Comparison of ENCODE assay signal across 9 cellular contexts in genomic region chr2:100730290-100730868, GRCh38.
A peak's percentile ranks its signal among the peaks of the same experiment; 100 is the strongest.
DNase-seq lines count a peak whose midpoint lies in the region; FAIRE-seq and TF ChIP-seq lines count a peak whose summit lies in the region.
"Had no signal": no experiment of that assay in that cellular context is flagged by ENCODE, and none has a peak within 500 bp of the region (broad histone marks: within the 10 kb centered on the region; RNA-seq: fewer than 3 reads in every experiment).

No MANE protein-coding gene starts in this region.

- H3K9me3 ChIP-seq in keratinocyte (ENCODE audit: control insufficient read depth, low read depth, low read length) = no peaks in the 10 kb centered on the region

- dilution Hi-C loops in keratinocyte (cut with MboI; ENCODE audit: extremely low pct_ligation_motif_present, low sequenced_read_pairs) = no loop called here

- H3K4me1 ChIP-seq in keratinocyte (ENCODE audit: control insufficient read depth, extremely low read depth, insufficient read depth, low read length) = peaks cover 21% of the 10 kb centered on the region

- no peak overlapping the region for H2AFZ ChIP-seq in keratinocyte (ENCODE audit: control insufficient read depth, low read length)

- H3K4me3 ChIP-seq in keratinocyte (ENCODE audit: control insufficient read depth in 2 of 3, extremely low read depth in 1 of 3, insufficient read depth in 2 of 3, low read depth in 1 of 3, low read length in 3 of 3) = no peak overlapping the region

- no peaks in the 10 kb centered on the region for H3K79me2 ChIP-seq in keratinocyte (ENCODE audit: control insufficient read depth, insufficient read depth, low read length)

- peak; percentile 78 to 89 (median 84) for TF ChIP-seq CTCF in keratinocyte (optimal IDR thresholded peaks at IDR 0.05 in 1 of 3, IDR thresholded peaks at IDR 0.05 in 1 of 3, conservative IDR thresholded peaks at IDR 0.05 in 1 of 3; ENCODE audit: extremely low read depth in 1 of 3, insufficient read depth in 2 of 3, low read length in 3 of 3)

- DNase-seq in activated CD4-positive, alpha-beta T cell treated with anti-CD3 and anti-CD28 coated beads for 24 hours (ENCODE audit: low read depth in 2 of 2) = peak; percentile 6 to 30
- no peak for DNase-seq in activated CD4-positive, alpha-beta T cell treated with anti-CD3 and anti-CD28 coated beads for 1 hour
- peak; percentile 83 for DNase-seq in RPMI7951 (ENCODE audit: low read depth)
- DNase-seq in astrocyte of the hippocampus (ENCODE audit: low read depth, low spot score) = peak; percentile 85
- DNase-seq in keratinocyte (ENCODE audit: low read depth, low spot score) = no peak
- peak; percentile 12 for DNase-seq in stimulated activated CD8-positive, alpha-beta memory T cell treated with anti-CD3 and anti-CD28 coated beads, Interleukin-7, amount 100 ng/mL, for 24 hours (ENCODE audit: low read depth)
- DNase-seq in globus pallidus (ENCODE audit: low spot score) = no peak
- no peak for DNase-seq in occipital lobe (lab: John Stamatoyannopoulos, UW)

- H4K20me1 ChIP-seq in keratinocyte (ENCODE audit: control insufficient read depth, extremely low read depth, insufficient read depth, low read length) = no peaks in the 10 kb centered on the region

- H3K36me3 ChIP-seq in keratinocyte (ENCODE audit: control insufficient read depth in 2 of 2, extremely low read depth in 1 of 2, insufficient read depth in 2 of 2, low read length in 2 of 2) = no peaks in the 10 kb centered on the region

- H3K4me2 ChIP-seq in keratinocyte (ENCODE audit: control insufficient read depth, extremely low read depth, insufficient read depth, low read depth, low read length) = no peak overlapping the region

- H3K27ac ChIP-seq in keratinocyte (ENCODE audit: control insufficient read depth, insufficient read depth, low read length) = no peak overlapping the region

- peak; percentile 69 for FAIRE-seq in keratinocyte (lab: Jason Lieb, UNC)
- FAIRE-seq: G401.6 had no signal

- H3K27me3 ChIP-seq in keratinocyte (ENCODE audit: control insufficient read depth, extremely low read depth, insufficient read depth, low read length) = no peaks in the 10 kb centered on the region

- no peak overlapping the region for H3K9ac ChIP-seq in keratinocyte (ENCODE audit: control insufficient read depth, extremely low read depth, insufficient read depth, low read length)

- no peaks in the 10 kb centered on the region for H3K9me1 ChIP-seq in keratinocyte (ENCODE audit: control insufficient read depth, extremely low read depth, insufficient read depth, low read length)

Comparison
In these comparisons a context has a peak if more than half of its experiments do, and no peak if none do; other contexts are left out.
1. DNase-seq: peak in activated CD4-positive, alpha-beta T cell treated with anti-CD3 and anti-CD28 coated beads for 24 hours (2 of 2), RPMI7951 (single experiment), astrocyte of the hippocampus (single experiment) and stimulated activated CD8-positive, alpha-beta memory T cell treated with anti-CD3 and anti-CD28 coated beads, Interleukin-7, amount 100 ng/mL, for 24 hours (single experiment); none in activated CD4-positive, alpha-beta T cell treated with anti-CD3 and anti-CD28 coated beads for 1 hour (single experiment), keratinocyte (single experiment), globus pallidus (single experiment) and occipital lobe (single experiment).